9 cellular contexts compared by ENCODE assay signal in genomic region chr3:197458179-197458707, GRCh38.
DNase-seq lines count a peak whose midpoint lies in the region; ATAC-seq, FAIRE-seq and TF ChIP-seq lines count a peak whose summit lies in the region.
"Had no signal": no experiment of that assay in that cellular context is flagged by ENCODE, and none has a peak within 500 bp of the region (broad histone marks: within the 10 kb centered on the region; RNA-seq: fewer than 3 reads in every experiment).

No MANE protein-coding gene starts in this region.

- H3K4me3 ChIP-seq in HepG2 (replicated peaks in 1 of 3; ENCODE audit: insufficient read depth in 1 of 3, low read depth in 2 of 3, low read length in 3 of 3), result peak overlapping the region; percentile 37 to 63 (median 44); a peak in 5 of 6 replicates
- no peak overlapping the region for H3K4me3 ChIP-seq in right lobe of liver
- H3K4me3 ChIP-seq: dorsolateral prefrontal cortex had no signal

- FAIRE-seq in HepG2 (lab: Jason Lieb, UNC), result peak; percentile 91

- H3K4me1 ChIP-seq in HepG2 (ENCODE audit: insufficient read depth, low read length) (peaks cover 57% of the 10 kb centered on the region), right lobe of liver (peaks cover 0 to 5% (median 2%) of the 10 kb centered on the region in 4 donors)

- H3K27me3 ChIP-seq in HepG2 (ENCODE audit: control insufficient read depth in 1 of 2, insufficient read depth in 2 of 2, low read length in 2 of 2) (no peaks in the 10 kb centered on the region), right lobe of liver (no peaks in the 10 kb centered on the region)
- H3K27me3 ChIP-seq: dorsolateral prefrontal cortex had no signal

- TF ChIP-seq CTCF in HepG2 (CRISPR knock-in tag; IDR thresholded peaks at IDR 0.05) (peak; percentile 77), right lobe of liver (IDR thresholded peaks at IDR 0.05) (peak in 1 of 4 donors; percentile 9)

- H3K9me3 ChIP-seq in HepG2 (ENCODE audit: low read length) (no peaks in the 10 kb centered on the region), right lobe of liver (no peaks in the 10 kb centered on the region)

- DNase-seq in HepG2 (ENCODE audit: low spot score), result peak; percentile 80
- DNase-seq in right lobe of liver, result no peak
- DNase-seq in T-helper 9 cell, result peak; percentile 15
- peak; percentile 28 for DNase-seq in germinal center (ENCODE audit: low spot score)
- no peak for DNase-seq in NCI-H2081 (lab: John Stamatoyannopoulos, UW)
- DNase-seq: dorsolateral prefrontal cortex had no signal

- WGBS in HepG2 (ENCODE audit: low lambda C conversion rate), result 17% methylated on average over 5 of the region's 11 CpGs
- WGBS in right lobe of liver (ENCODE audit: insufficient coverage, low coverage, low lambda C conversion rate, missing lambda C conversion rate), result 62% methylated on average over 9 of the region's 11 CpGs

- H3K79me2 ChIP-seq in HepG2 (ENCODE audit: insufficient read depth, low read length), result peaks cover 3% of the 10 kb centered on the region

- TF ChIP-seq POLR2A in HepG2 (IDR thresholded peaks at IDR 0.05; ENCODE audit: insufficient read depth in 1 of 2, low read depth in 2 of 2, low read length in 2 of 2) (0 out of 4 replicates have a peak, but pooled peaks have one; percentile 8 to 38), right lobe of liver (IDR thresholded peaks at IDR 0.05) (no peak)

- peak; percentile 93 for ATAC-seq in HepG2
- ATAC-seq in right lobe of liver, result no peak
- no peak for ATAC-seq in GM21737 (IDR thresholded peaks at IDR 0.05; ENCODE audit: unreplicated experiment)
- no peak for ATAC-seq in HG02970 (IDR thresholded peaks at IDR 0.05; ENCODE audit: low FRiP score, unreplicated experiment)
- ATAC-seq in GM21515 (IDR thresholded peaks at IDR 0.05; ENCODE audit: unreplicated experiment), result no peak

- BruUV-seq in HepG2 (replicated peaks; lab: Mats Ljungman, UMichigan), result no TSS peak

- peak overlapping the region; percentile 93 for H3K4me2 ChIP-seq in HepG2 (ENCODE audit: low read depth, low read length)

- H4K20me1 ChIP-seq in HepG2 (ENCODE audit: insufficient read depth, low read length), result no peaks in the 10 kb centered on the region

- peak overlapping the region; percentile 34 for H2AFZ ChIP-seq in HepG2 (ENCODE audit: low read length)

- intact Hi-C loops in HepG2 (cut with micrococcal nuclease; ENCODE audit: unreplicated experiment) (loop anchor here (1.0 to 2.0 kb wide), 3 partner anchors 45 to 201 kb away; no protein-coding TSS in a partner anchor), right lobe of liver (cut with DNase I) (no loop called here)

- TF ChIP-seq EP300 in HepG2 (IDR thresholded peaks at IDR 0.05; ENCODE audit: low read depth in 2 of 2, low read length in 2 of 2), result 0 out of 4 replicates have a peak, but pooled peaks of 1 of the 2 experiments have one; percentile 24
- 0 out of 2 replicates have a peak, but pooled peaks have one; percentile 35 for TF ChIP-seq EP300 in HepG2 (CRISPR knock-in tag; IDR thresholded peaks at IDR 0.05; ENCODE audit: borderline replicate concordance)

- in situ Hi-C loops in HepG2 (cut with HindIII; ENCODE audit: extremely low pct_ligation_motif_present, low pct_unique_long_range_greater_than_20kb), result loop anchor here (10.0 kb wide), 1 partner anchor 193 kb away; no protein-coding TSS in a partner anchor

- H3K36me3 ChIP-seq in HepG2 (replicated peaks in 1 of 2; ENCODE audit: control insufficient read depth in 1 of 2, insufficient read depth in 2 of 2, low read length in 2 of 2) (no peaks in the 10 kb centered on the region), right lobe of liver (no peaks in the 10 kb centered on the region)

- POLR2A ChIA-PET in HepG2 (lab: Yijun Ruan, JAX), result interaction anchor here (0.7 to 3.1 kb wide), 6 partner anchors 10 to 201 kb away, joined by 3 to 22 read pairs (median 11); no protein-coding TSS in a partner anchor

- TF ChIP-seq RAD21 in HepG2 (CRISPR knock-in tag; IDR thresholded peaks at IDR 0.05), result peak; percentile 86

- CTCF ChIA-PET in HepG2 (lab: Yijun Ruan, JAX; ENCODE audit: low intra/inter-chr PET ratio, low total read pairs), result interaction anchor here (1.1 to 1.3 kb wide), 3 partner anchors 43 to 202 kb away, joined by 3 to 4 read pairs (median 3); no protein-coding TSS in a partner anchor

- peak overlapping the region; percentile 58 for H3K27ac ChIP-seq in HepG2 (ENCODE audit: extremely low read length, insufficient read depth, low read length)
- H3K27ac ChIP-seq in right lobe of liver, result no peak overlapping the region

- H3K9ac ChIP-seq in HepG2 (ENCODE audit: insufficient read depth, low read depth, low read length), result peak overlapping the region; percentile 5; the same call in 1 of the 2 replicates

TF ChIP-seq in HepG2, 621 proteins besides CTCF, POLR2A, EP300 and RAD21 (continues in another document):
- TF ChIP-seq, protein P1, sequence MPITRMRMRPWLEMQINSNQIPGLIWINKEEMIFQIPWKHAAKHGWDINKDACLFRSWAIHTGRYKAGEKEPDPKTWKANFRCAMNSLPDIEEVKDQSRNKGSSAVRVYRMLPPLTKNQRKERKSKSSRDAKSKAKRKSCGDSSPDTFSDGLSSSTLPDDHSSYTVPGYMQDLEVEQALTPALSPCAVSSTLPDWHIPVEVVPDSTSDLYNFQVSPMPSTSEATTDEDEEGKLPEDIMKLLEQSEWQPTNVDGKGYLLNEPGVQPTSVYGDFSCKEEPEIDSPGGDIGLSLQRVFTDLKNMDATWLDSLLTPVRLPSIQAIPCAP (CRISPR knock-in tag; IDR thresholded peaks at IDR 0.05; ENCODE audit: low read depth), result no peak
- TF ChIP-seq, protein P2, sequence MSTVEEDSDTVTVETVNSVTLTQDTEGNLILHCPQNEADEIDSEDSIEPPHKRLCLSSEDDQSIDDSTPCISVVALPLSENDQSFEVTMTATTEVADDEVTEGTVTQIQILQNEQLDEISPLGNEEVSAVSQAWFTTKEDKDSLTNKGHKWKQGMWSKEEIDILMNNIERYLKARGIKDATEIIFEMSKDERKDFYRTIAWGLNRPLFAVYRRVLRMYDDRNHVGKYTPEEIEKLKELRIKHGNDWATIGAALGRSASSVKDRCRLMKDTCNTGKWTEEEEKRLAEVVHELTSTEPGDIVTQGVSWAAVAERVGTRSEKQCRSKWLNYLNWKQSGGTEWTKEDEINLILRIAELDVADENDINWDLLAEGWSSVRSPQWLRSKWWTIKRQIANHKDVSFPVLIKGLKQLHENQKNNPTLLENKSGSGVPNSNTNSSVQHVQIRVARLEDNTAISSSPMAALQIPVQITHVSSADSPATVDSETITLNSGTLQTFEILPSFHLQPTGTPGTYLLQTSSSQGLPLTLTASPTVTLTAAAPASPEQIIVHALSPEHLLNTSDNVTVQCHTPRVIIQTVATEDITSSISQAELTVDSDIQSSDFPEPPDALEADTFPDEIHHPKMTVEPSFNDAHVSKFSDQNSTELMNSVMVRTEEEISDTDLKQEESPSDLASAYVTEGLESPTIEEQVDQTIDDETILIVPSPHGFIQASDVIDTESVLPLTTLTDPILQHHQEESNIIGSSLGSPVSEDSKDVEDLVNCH (CRISPR knock-in tag; IDR thresholded peaks at IDR 0.05), result no peak
- TF ChIP-seq ZNF282 (IDR thresholded peaks at IDR 0.05; ENCODE audit: partially characterized antibody) (no peak), CBX1 (IDR thresholded peaks at IDR 0.05; ENCODE audit: low read depth) (no peak), ZNF30 (CRISPR knock-in tag; IDR thresholded peaks at IDR 0.05) (no peak), RXRB (CRISPR knock-in tag; IDR thresholded peaks at IDR 0.05; ENCODE audit: borderline replicate concordance) (peak; percentile 57; the same call in 1 of the 2 replicates), ZNF367 (CRISPR knock-in tag; IDR thresholded peaks at IDR 0.05; ENCODE audit: borderline replicate concordance) (no peak), MXI1 (IDR thresholded peaks at IDR 0.05; ENCODE audit: borderline replicate concordance, low read depth, low read length) (no peak), ZNF362 (CRISPR knock-in tag; IDR thresholded peaks at IDR 0.05; ENCODE audit: borderline replicate concordance) (no peak), MIER2 (CRISPR knock-in tag; IDR thresholded peaks at IDR 0.05) (no peak), IRX3 (CRISPR knock-in tag; IDR thresholded peaks at IDR 0.05; ENCODE audit: borderline replicate concordance, low read depth) (no peak), KMT2B (CRISPR knock-in tag; IDR thresholded peaks at IDR 0.05) (0 out of 2 replicates have a peak, but pooled peaks have one; percentile 26), SMARCC2 (IDR thresholded peaks at IDR 0.05) (no peak), SALL1 (CRISPR knock-in tag; IDR thresholded peaks at IDR 0.05) (peak; percentile 69), ZNF775 (CRISPR knock-in tag; IDR thresholded peaks at IDR 0.05; ENCODE audit: borderline replicate concordance) (no peak)
- TF ChIP-seq, protein P3, sequence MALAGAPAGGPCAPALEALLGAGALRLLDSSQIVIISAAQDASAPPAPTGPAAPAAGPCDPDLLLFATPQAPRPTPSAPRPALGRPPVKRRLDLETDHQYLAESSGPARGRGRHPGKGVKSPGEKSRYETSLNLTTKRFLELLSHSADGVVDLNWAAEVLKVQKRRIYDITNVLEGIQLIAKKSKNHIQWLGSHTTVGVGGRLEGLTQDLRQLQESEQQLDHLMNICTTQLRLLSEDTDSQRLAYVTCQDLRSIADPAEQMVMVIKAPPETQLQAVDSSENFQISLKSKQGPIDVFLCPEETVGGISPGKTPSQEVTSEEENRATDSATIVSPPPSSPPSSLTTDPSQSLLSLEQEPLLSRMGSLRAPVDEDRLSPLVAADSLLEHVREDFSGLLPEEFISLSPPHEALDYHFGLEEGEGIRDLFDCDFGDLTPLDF (CRISPR knock-in tag; IDR thresholded peaks at IDR 0.05), result no peak

Comparison
In these comparisons a context has a peak if more than half of its experiments do, and no peak if none do; other contexts are left out.
1. DNase-seq: peak in HepG2 (single experiment), T-helper 9 cell (single experiment) and germinal center (single experiment); none in right lobe of liver (0 of 3) and NCI-H2081 (0 of 2).
2. H3K4me3 ChIP-seq: peak in HepG2 (3 of 3); none in right lobe of liver (0 of 3).